Comparison of ENCODE assay signal across 1 cellular context in genomic region chr21:36989699-36990507, GRCh38.
TF ChIP-seq lines count a peak whose summit lies in the region.

No MANE protein-coding gene starts in this region.

TF ChIP-seq in WTC11, 78 proteins besides CTCF, POLR2A, EP300 and RAD21 (continued from another document):
- TF ChIP-seq PRDM15 (CRISPR knock-in tag; IDR thresholded peaks at IDR 0.05) (no peak; the same call in 1 of the 2 replicates), ATF1 (CRISPR knock-in tag; IDR thresholded peaks at IDR 0.05) (peak; percentile 44; the same call in 1 of the 2 replicates), FOXP1 (CRISPR knock-in tag; IDR thresholded peaks at IDR 0.05; ENCODE audit: borderline replicate concordance) (peak; percentile 89), SMAD3 (CRISPR knock-in tag; IDR thresholded peaks at IDR 0.05; ENCODE audit: borderline replicate concordance) (0 out of 2 replicates have a peak, but pooled peaks have one; percentile 20), SP1 (CRISPR knock-in tag; conservative IDR thresholded peaks at IDR 0.05) (peak; percentile 85), E2F1 (CRISPR knock-in tag; IDR thresholded peaks at IDR 0.05) (peak; percentile 40), TCF7 (CRISPR knock-in tag; IDR thresholded peaks at IDR 0.05; ENCODE audit: low read depth) (0 out of 2 replicates have a peak, but pooled peaks have one; percentile 25), RELA (CRISPR knock-in tag; IDR thresholded peaks at IDR 0.05; ENCODE audit: borderline replicate concordance) (peak; percentile 89; the same call in 1 of the 2 replicates)
- TF ChIP-seq, protein P1, sequence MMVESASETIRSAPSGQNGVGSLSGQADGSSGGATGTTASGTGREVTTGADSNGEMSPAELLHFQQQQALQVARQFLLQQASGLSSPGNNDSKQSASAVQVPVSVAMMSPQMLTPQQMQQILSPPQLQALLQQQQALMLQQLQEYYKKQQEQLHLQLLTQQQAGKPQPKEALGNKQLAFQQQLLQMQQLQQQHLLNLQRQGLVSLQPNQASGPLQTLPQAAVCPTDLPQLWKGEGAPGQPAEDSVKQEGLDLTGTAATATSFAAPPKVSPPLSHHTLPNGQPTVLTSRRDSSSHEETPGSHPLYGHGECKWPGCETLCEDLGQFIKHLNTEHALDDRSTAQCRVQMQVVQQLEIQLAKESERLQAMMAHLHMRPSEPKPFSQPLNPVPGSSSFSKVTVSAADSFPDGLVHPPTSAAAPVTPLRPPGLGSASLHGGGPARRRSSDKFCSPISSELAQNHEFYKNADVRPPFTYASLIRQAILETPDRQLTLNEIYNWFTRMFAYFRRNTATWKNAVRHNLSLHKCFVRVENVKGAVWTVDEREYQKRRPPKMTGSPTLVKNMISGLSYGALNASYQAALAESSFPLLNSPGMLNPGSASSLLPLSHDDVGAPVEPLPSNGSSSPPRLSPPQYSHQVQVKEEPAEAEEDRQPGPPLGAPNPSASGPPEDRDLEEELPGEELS (CRISPR knock-in tag; IDR thresholded peaks at IDR 0.05): peak; percentile 84
